1 cellular context compared by ENCODE assay signal in genomic region chr5:83474170-83474796, GRCh38.
TF ChIP-seq lines count a peak whose summit lies in the region.

No MANE protein-coding gene starts in this region.

TF ChIP-seq in K562, 482 proteins besides CTCF, POLR2A, EP300 and RAD21 (continued from another document and continues in another):
- no peak for TF ChIP-seq CHD7 (IDR thresholded peaks at IDR 0.05; ENCODE audit: low read depth, low read length)
- TF ChIP-seq ZNF324 (CRISPR knock-in tag; IDR thresholded peaks at IDR 0.05), result no peak
- no peak for TF ChIP-seq TAF9B (IDR thresholded peaks at IDR 0.05; ENCODE audit: partially characterized antibody)
- no peak for TF ChIP-seq HCFC1 (IDR thresholded peaks at IDR 0.05; ENCODE audit: low read depth, low read length)
- no peak for TF ChIP-seq ZNF174 (CRISPR knock-in tag; IDR thresholded peaks at IDR 0.05)
- TF ChIP-seq PHF21A (IDR thresholded peaks at IDR 0.05; ENCODE audit: borderline replicate concordance, low read depth), result no peak
- no peak for TF ChIP-seq ZNF280B (CRISPR knock-in tag; IDR thresholded peaks at IDR 0.05)
- TF ChIP-seq HNRNPUL1 (IDR thresholded peaks at IDR 0.05; ENCODE audit: low read length), result no peak
- no peak for TF ChIP-seq MCM3 (IDR thresholded peaks at IDR 0.05)
- TF ChIP-seq TCF7L2 (IDR thresholded peaks at IDR 0.05; ENCODE audit: low read depth, low read length), result no peak
- no peak for TF ChIP-seq ATF3 (IDR thresholded peaks at IDR 0.05)
- no peak for TF ChIP-seq ATF3 (CRISPR knock-in tag; conservative IDR thresholded peaks at IDR 0.05)
- no peak for TF ChIP-seq MXI1 (IDR thresholded peaks at IDR 0.05; ENCODE audit: low read depth, low read length)
- no peak for TF ChIP-seq LEF1 (IDR thresholded peaks at IDR 0.05)
- no peak for TF ChIP-seq ZNF655 (CRISPR knock-in tag; IDR thresholded peaks at IDR 0.05)
- TF ChIP-seq EGR1 (conservative IDR thresholded peaks at IDR 0.05), result peak; percentile 73
- no peak for TF ChIP-seq FUS (optimal IDR thresholded peaks at IDR 0.05; ENCODE audit: low read depth, low read length)
- TF ChIP-seq CHCHD3 (CRISPR knock-in tag; IDR thresholded peaks at IDR 0.05), result no peak
- TF ChIP-seq GTF2B (IDR thresholded peaks at IDR 0.05; ENCODE audit: extremely low read depth, insufficient read length), result no peak
- TF ChIP-seq BRCA1 (IDR thresholded peaks at IDR 0.05), result no peak
- TF ChIP-seq BRCA1 (CRISPR knock-in tag; IDR thresholded peaks at IDR 0.05), result no peak
- no peak for TF ChIP-seq ZBTB1 (CRISPR knock-in tag; IDR thresholded peaks at IDR 0.05; ENCODE audit: borderline replicate concordance, low read depth)
- TF ChIP-seq FOXP1 (CRISPR knock-in tag; IDR thresholded peaks at IDR 0.05), result no peak
- TF ChIP-seq RBM39 (optimal IDR thresholded peaks at IDR 0.05; ENCODE audit: low read depth, low read length), result no peak
- no peak for TF ChIP-seq ZKSCAN1 (IDR thresholded peaks at IDR 0.05; ENCODE audit: low read depth, low read length)
- TF ChIP-seq HNRNPK (IDR thresholded peaks at IDR 0.05; ENCODE audit: low read depth, low read length, poor library complexity, severe bottlenecking), result no peak
- TF ChIP-seq VEZF1 (CRISPR knock-in tag; IDR thresholded peaks at IDR 0.05), result peak; percentile 61
- no peak for TF ChIP-seq ZNF24 (IDR thresholded peaks at IDR 0.05)
- peak; percentile 37 for TF ChIP-seq ZFX (CRISPR knock-in tag; IDR thresholded peaks at IDR 0.05)
- no peak for TF ChIP-seq FOXJ3 (CRISPR knock-in tag; IDR thresholded peaks at IDR 0.05)
- no peak for TF ChIP-seq SMARCA5 (IDR thresholded peaks at IDR 0.05)
- TF ChIP-seq TRIM25 (IDR thresholded peaks at IDR 0.05; ENCODE audit: borderline replicate concordance), result no peak
- no peak for TF ChIP-seq ZNF586 (CRISPR knock-in tag; conservative IDR thresholded peaks at IDR 0.05)
- no peak for TF ChIP-seq CEBPG (CRISPR knock-in tag; IDR thresholded peaks at IDR 0.05)
- TF ChIP-seq CEBPG (tag; conservative IDR thresholded peaks at IDR 0.05 in 1 of 2, IDR thresholded peaks at IDR 0.05 in 1 of 2), result no peak
- TF ChIP-seq CBX8 (IDR thresholded peaks at IDR 0.05; ENCODE audit: borderline replicate concordance, extremely low read depth, low read depth, low read length, poor library complexity, severe bottlenecking), result no peak
- TF ChIP-seq TAF7 (tag; IDR thresholded peaks at IDR 0.05), result no peak
- TF ChIP-seq THRB (CRISPR knock-in tag; conservative IDR thresholded peaks at IDR 0.05), result 0 out of 2 replicates have a peak, but pooled peaks have one; percentile 24
- TF ChIP-seq E2F1 (CRISPR knock-in tag; IDR thresholded peaks at IDR 0.05), result no peak
- TF ChIP-seq RBM34 (IDR thresholded peaks at IDR 0.05; ENCODE audit: borderline replicate concordance, insufficient read depth, low read length), result no peak
- TF ChIP-seq ZNF23 (CRISPR knock-in tag; IDR thresholded peaks at IDR 0.05), result no peak
- TF ChIP-seq YY1 (IDR thresholded peaks at IDR 0.05; ENCODE audit: borderline replicate concordance in 1 of 3, control insufficient read depth in 1 of 3, extremely low read depth in 1 of 3, insufficient read depth in 3 of 3, insufficient read length in 1 of 3, insufficient replicate concordance in 2 of 3, low read depth in 1 of 3, low read length in 2 of 3), result peak in 1 of 3 experiments; percentile 17
- no peak for TF ChIP-seq NFIC (IDR thresholded peaks at IDR 0.05)
